Comparison of ENCODE assay signal across 10 cellular contexts in genomic region chr1:32773764-32774463, GRCh38. TPM values are rescaled to one million over a fixed set of nuclear protein-coding genes. Genes with fewer than 3 reads are reported as not detected.
DNase-seq lines count a peak whose midpoint lies in the region; ATAC-seq and TF ChIP-seq lines count a peak whose summit lies in the region.
"Had no signal": no experiment of that assay in that cellular context is flagged by ENCODE, and none has a peak within 500 bp of the region (broad histone marks: within the 10 kb centered on the region; RNA-seq: fewer than 3 reads in every experiment).

No MANE protein-coding gene starts in this region.

- H3K4me3 Mint-ChIP-seq in T-helper 1 cell treated with Interleukin-12 subunit alpha and Interleukin-12 subunit beta and Interleukin-4 antibody, amounts not matched to agents 30 μg/mL and 1 μg/mL, for 36 hours: no peak overlapping the region
- no peak overlapping the region for H3K4me3 Mint-ChIP-seq in T-cell
- H3K4me3 Mint-ChIP-seq in stimulated activated naive CD8-positive, alpha-beta T cell treated with anti-CD3 and anti-CD28 coated beads, Interleukin-15, Interleukin-2, amounts not matched to agents 100 ng/mL and 50 ng/mL, for 24 hours: no peak overlapping the region

- no peak for ATAC-seq in T-cell (replicated peaks in 1 of 4)

- POLR2A ChIA-PET in T-cell (lab: Charles Lee): no interaction called here
- POLR2A ChIA-PET in GM10248 (lab: Yijun Ruan, JAX): interaction anchor here (0.7 kb wide), 1 partner anchor 349 kb away, joined by 3 read pairs; no protein-coding TSS in a partner anchor

- DNase-seq in T-helper 1 cell: no peak
- DNase-seq in T-cell: no peak
- no peak for DNase-seq in erythroblast (lab: John Stamatoyannopoulos, UW)
- DNase-seq in GM10248 (ENCODE audit: extremely low spot score): no peak
- no peak for DNase-seq in OCI-M2 (lab: John Stamatoyannopoulos, UW; ENCODE audit: unreplicated experiment)
- DNase-seq in activated gamma-delta T cell (lab: John Stamatoyannopoulos, UW): no peak
- DNase-seq: cerebellar nuclear complex, NCI-H146 had no signal

- no peak for TF ChIP-seq CTCF in GM10248 (IDR thresholded peaks at IDR 0.05; ENCODE audit: control extremely low read depth, extremely low read depth, low read depth, missing control alignments)

- H3K27me3 Mint-ChIP-seq in T-helper 1 cell treated with Interleukin-12 subunit alpha and Interleukin-12 subunit beta and Interleukin-4 antibody, amounts not matched to agents 30 μg/mL and 1 μg/mL, for 36 hours (ENCODE audit: low read depth): no peaks in the 10 kb centered on the region
- H3K27me3 Mint-ChIP-seq in T-cell: no peaks in the 10 kb centered on the region
- no peaks in the 10 kb centered on the region for H3K27me3 Mint-ChIP-seq in stimulated activated naive CD8-positive, alpha-beta T cell treated with anti-CD3 and anti-CD28 coated beads, Interleukin-15, Interleukin-2, amounts not matched to agents 100 ng/mL and 50 ng/mL, for 24 hours

- H3K36me3 Mint-ChIP-seq in T-helper 1 cell treated with Interleukin-12 subunit alpha and Interleukin-12 subunit beta and Interleukin-4 antibody, amounts not matched to agents 30 μg/mL and 1 μg/mL, for 36 hours (ENCODE audit: low read depth): peaks cover 36% of the 10 kb centered on the region
- peaks cover 23% of the 10 kb centered on the region for H3K36me3 Mint-ChIP-seq in T-cell
- H3K36me3 Mint-ChIP-seq in stimulated activated naive CD8-positive, alpha-beta T cell treated with anti-CD3 and anti-CD28 coated beads, Interleukin-15, Interleukin-2, amounts not matched to agents 100 ng/mL and 50 ng/mL, for 24 hours (ENCODE audit: low read depth): peaks cover 38% of the 10 kb centered on the region

- H3K4me1 Mint-ChIP-seq in T-helper 1 cell treated with Interleukin-12 subunit alpha and Interleukin-12 subunit beta and Interleukin-4 antibody, amounts not matched to agents 30 μg/mL and 1 μg/mL, for 36 hours (ENCODE audit: low read depth): peaks cover 17% of the 10 kb centered on the region
- peaks cover 5 to 14% (median 13%) of the 10 kb centered on the region in 3 donors for H3K4me1 Mint-ChIP-seq in T-cell
- peaks cover 13% of the 10 kb centered on the region for H3K4me1 Mint-ChIP-seq in stimulated activated naive CD8-positive, alpha-beta T cell treated with anti-CD3 and anti-CD28 coated beads, Interleukin-15, Interleukin-2, amounts not matched to agents 100 ng/mL and 50 ng/mL, for 24 hours (ENCODE audit: low read depth)

- CTCF ChIA-PET in T-cell (lab: Charles Lee): interaction anchor here (0.6 to 4.5 kb wide), 11 partner anchors 9 to 254 kb away, joined by 3 to 20 read pairs (median 3); no protein-coding TSS in a partner anchor
- CTCF ChIA-PET in GM10248 (lab: Yijun Ruan, JAX): interaction anchor here (0.6 to 9.6 kb wide), 33 partner anchors 9 to 380 kb away, joined by 3 to 104 read pairs (median 6); partner anchors contain the start of gene BSDC1

- H3K27ac Mint-ChIP-seq in T-helper 1 cell treated with Interleukin-12 subunit alpha and Interleukin-12 subunit beta and Interleukin-4 antibody, amounts not matched to agents 30 μg/mL and 1 μg/mL, for 36 hours: peak overlapping the region; percentile 65
- H3K27ac Mint-ChIP-seq in T-cell: peak overlapping the region; percentile 36 to 82
- peak overlapping the region; percentile 56 for H3K27ac Mint-ChIP-seq in stimulated activated naive CD8-positive, alpha-beta T cell treated with anti-CD3 and anti-CD28 coated beads, Interleukin-15, Interleukin-2, amounts not matched to agents 100 ng/mL and 50 ng/mL, for 24 hours

- no peaks in the 10 kb centered on the region for H3K9me3 Mint-ChIP-seq in T-helper 1 cell treated with Interleukin-12 subunit alpha and Interleukin-12 subunit beta and Interleukin-4 antibody, amounts not matched to agents 30 μg/mL and 1 μg/mL, for 36 hours
- H3K9me3 Mint-ChIP-seq in T-cell: no peaks in the 10 kb centered on the region
- no peaks in the 10 kb centered on the region for H3K9me3 Mint-ChIP-seq in stimulated activated naive CD8-positive, alpha-beta T cell treated with anti-CD3 and anti-CD28 coated beads, Interleukin-15, Interleukin-2, amounts not matched to agents 100 ng/mL and 50 ng/mL, for 24 hours

- peak; percentile 27 for TF ChIP-seq POLR2A in erythroblast (IDR thresholded peaks at IDR 0.05; ENCODE audit: low read length)

RNA-seq across cellular contexts. Expression of gene YARS1, which starts 43.2 kb away (rescaled TPM):
- total RNA-seq in T-cell: 100 to 1,000 TPM in 3 of 5 donors, 10 to 100 TPM in 2; 88.9 to 197 (median 172) TPM

RNA-seq across cellular contexts. Expression of gene S100PBP, which starts 43.5 kb away (rescaled TPM):
- 10 to 100 TPM; 46.6 to 77.6 (median 63.6) TPM for total RNA-seq in T-cell
